In genomic region chr4:137705171-137705783, GRCh38 we compare ENCODE assay signal across 10 cellular contexts.
A peak's percentile ranks its signal among the peaks of the same experiment; 100 is the strongest.
DNase-seq lines count a peak whose midpoint lies in the region; ATAC-seq, FAIRE-seq and TF ChIP-seq lines count a peak whose summit lies in the region.
"Had no signal": no experiment of that assay in that cellular context is flagged by ENCODE, and none has a peak within 500 bp of the region (broad histone marks: within the 10 kb centered on the region; RNA-seq: fewer than 3 reads in every experiment).

No MANE protein-coding gene starts in this region.

- no peaks in the 10 kb centered on the region for H3K27me3 Mint-ChIP-seq in astrocyte (ENCODE audit: low read depth, unreplicated experiment)
- no peaks in the 10 kb centered on the region for H3K27me3 Mint-ChIP-seq in natural killer cell treated with Interleukin-12 subunit alpha and Interleukin-12 subunit beta and Interleukin-15 and Interleukin-18, amount 100 ng/mL, for 72 hours
- H3K27me3 Mint-ChIP-seq: activated naive CD4-positive, alpha-beta T cell treated with anti-CD3 and anti-CD28 coated beads, Interleukin-2, amount 10 ng/mL, durations not matched to agents 7 days and 5 days had no signal

- no peak for ATAC-seq in HG02798 (IDR thresholded peaks at IDR 0.05; ENCODE audit: poor library complexity, unreplicated experiment)
- ATAC-seq in natural killer cell treated with Interleukin-12 subunit alpha and Interleukin-12 subunit beta and Interleukin-15 and Interleukin-18, amount 100 ng/mL, for 72 hours, result no peak

- TF ChIP-seq POLR2A in stomach (IDR thresholded peaks at IDR 0.05), result no peak
- no peak for TF ChIP-seq POLR2A in testis (IDR thresholded peaks at IDR 0.05)

- no peaks in the 10 kb centered on the region for H3K36me3 Mint-ChIP-seq in astrocyte (ENCODE audit: low read depth, unreplicated experiment)
- H3K36me3 Mint-ChIP-seq in natural killer cell treated with Interleukin-12 subunit alpha and Interleukin-12 subunit beta and Interleukin-15 and Interleukin-18, amount 100 ng/mL, for 72 hours, result peaks cover 5% of the 10 kb centered on the region
- H3K36me3 Mint-ChIP-seq: activated naive CD4-positive, alpha-beta T cell treated with anti-CD3 and anti-CD28 coated beads, Interleukin-2, amount 10 ng/mL, durations not matched to agents 7 days and 5 days had no signal

- peak overlapping the region; percentile 26 for H3K4me2 ChIP-seq in astrocyte (ENCODE audit: low read length)
- no peak overlapping the region for H3K4me2 ChIP-seq in MM.1S (ENCODE audit: low read depth, low read length)

- no peak for TF ChIP-seq CTCF in astrocyte (IDR thresholded peaks at IDR 0.05; ENCODE audit: insufficient read depth, low read depth, low read length)
- TF ChIP-seq CTCF in stomach (IDR thresholded peaks at IDR 0.05), result no peak
- TF ChIP-seq CTCF in testis (IDR thresholded peaks at IDR 0.05), result no peak
- TF ChIP-seq CTCF in MM.1S (IDR thresholded peaks at IDR 0.05; ENCODE audit: low read length), result no peak

- peaks cover 6% of the 10 kb centered on the region for H3K9me3 Mint-ChIP-seq in astrocyte (ENCODE audit: unreplicated experiment)
- H3K9me3 Mint-ChIP-seq in natural killer cell treated with Interleukin-12 subunit alpha and Interleukin-12 subunit beta and Interleukin-15 and Interleukin-18, amount 100 ng/mL, for 72 hours, result peaks cover 19% of the 10 kb centered on the region

- peak overlapping the region; percentile 77 for H3K27ac Mint-ChIP-seq in astrocyte (ENCODE audit: unreplicated experiment)
- H3K27ac Mint-ChIP-seq in natural killer cell treated with Interleukin-12 subunit alpha and Interleukin-12 subunit beta and Interleukin-15 and Interleukin-18, amount 100 ng/mL, for 72 hours, result no peak overlapping the region
- H3K27ac Mint-ChIP-seq: activated naive CD4-positive, alpha-beta T cell treated with anti-CD3 and anti-CD28 coated beads, Interleukin-2, amount 10 ng/mL, durations not matched to agents 7 days and 5 days had no signal

- H2AFZ ChIP-seq in astrocyte (ENCODE audit: low read depth, low read length) (no peak overlapping the region), MM.1S (ENCODE audit: low read length) (no peak overlapping the region)

- intact Hi-C loops in stomach (cut with DNase I; ENCODE audit: low total_unique reads) (no loop called here), testis (cut with DNase I; ENCODE audit: low total_unique reads) (no loop called here)

- H4K20me1 ChIP-seq in astrocyte (ENCODE audit: insufficient read depth, low read length) (no peaks in the 10 kb centered on the region), MM.1S (ENCODE audit: insufficient read depth, low read length) (no peaks in the 10 kb centered on the region)

- H3K4me3 Mint-ChIP-seq in astrocyte (ENCODE audit: unreplicated experiment), result no peak overlapping the region
- no peak overlapping the region for H3K4me3 Mint-ChIP-seq in natural killer cell treated with Interleukin-12 subunit alpha and Interleukin-12 subunit beta and Interleukin-15 and Interleukin-18, amount 100 ng/mL, for 72 hours
- H3K4me3 Mint-ChIP-seq: activated naive CD4-positive, alpha-beta T cell treated with anti-CD3 and anti-CD28 coated beads, Interleukin-2, amount 10 ng/mL, durations not matched to agents 7 days and 5 days had no signal

- DNase-seq in HS-5 (ENCODE audit: low read depth) (peak; percentile 70), astrocyte (ENCODE audit: low read depth) (peak; percentile 81), iris pigment epithelial cell (ENCODE audit: low read depth) (peak; percentile 88), stomach (no peak), testis (no peak), MM.1S (no peak)
- no peak for DNase-seq in natural killer cell treated with Interleukin-12 subunit alpha and Interleukin-12 subunit beta and Interleukin-15 and Interleukin-18, amount 100 ng/mL, for 72 hours (ENCODE audit: low spot score)
- DNase-seq: activated naive CD4-positive, alpha-beta T cell treated with anti-CD3 and anti-CD28 coated beads, Interleukin-2, amount 10 ng/mL, durations not matched to agents 7 days and 5 days; NCI-H1417 had no signal

- FAIRE-seq in astrocyte (lab: Jason Lieb, UNC), result peak; percentile 96

- no peaks in the 10 kb centered on the region for H3K27me3 ChIP-seq in astrocyte (ENCODE audit: insufficient read depth, low read length)
- H3K27me3 ChIP-seq in stomach, result no peaks in the 10 kb centered on the region
- no peaks in the 10 kb centered on the region for H3K27me3 ChIP-seq in testis
- H3K27me3 ChIP-seq in MM.1S (replicated peaks; ENCODE audit: insufficient read depth, low read length), result no peaks in the 10 kb centered on the region

- no peaks in the 10 kb centered on the region for H3F3A ChIP-seq in MM.1S (ENCODE audit: insufficient read depth, low read length)

- no peak for TF ChIP-seq EP300 in stomach (IDR thresholded peaks at IDR 0.05)

- H3K4me1 ChIP-seq in astrocyte (ENCODE audit: insufficient read depth, low read length) (no peaks in the 10 kb centered on the region), stomach (peaks cover 0 to 22% (median 5%) of the 10 kb centered on the region in 4 donors), testis (peaks cover 9% of the 10 kb centered on the region), MM.1S (ENCODE audit: low read length) (no peaks in the 10 kb centered on the region)

- H3K27ac ChIP-seq in astrocyte (ENCODE audit: low read depth, low read length), result peak overlapping the region; percentile 22
- peak overlapping the region in 4 of 5 donors; percentile 35 to 75 (median 50) for H3K27ac ChIP-seq in stomach
- peak overlapping the region in 1 of 2 donors; percentile 7 for H3K27ac ChIP-seq in testis
- no peak overlapping the region for H3K27ac ChIP-seq in MM.1S (ENCODE audit: low read length)

- H3K9ac ChIP-seq in astrocyte (ENCODE audit: low read length) (no peak overlapping the region), MM.1S (ENCODE audit: low read length) (no peak overlapping the region)

- WGBS in stomach, 5 donors, result 22 to 63% (median 49%) methylated on average over 3 of the region's 3 CpGs
- 37 to 41% methylated on average over 3 of the region's 3 CpGs for WGBS in testis, 2 donors

- H3K79me2 ChIP-seq in astrocyte (ENCODE audit: insufficient read depth, low read length), result no peaks in the 10 kb centered on the region
- H3K79me2 ChIP-seq in MM.1S (ENCODE audit: low read length), result no peaks in the 10 kb centered on the region

- H3K4me1 Mint-ChIP-seq in astrocyte (ENCODE audit: low read depth, unreplicated experiment), result peaks cover 9% of the 10 kb centered on the region
- no peaks in the 10 kb centered on the region for H3K4me1 Mint-ChIP-seq in natural killer cell treated with Interleukin-12 subunit alpha and Interleukin-12 subunit beta and Interleukin-15 and Interleukin-18, amount 100 ng/mL, for 72 hours (ENCODE audit: low read depth in 2 of 2)
- H3K4me1 Mint-ChIP-seq: activated naive CD4-positive, alpha-beta T cell treated with anti-CD3 and anti-CD28 coated beads, Interleukin-2, amount 10 ng/mL, durations not matched to agents 7 days and 5 days had no signal

- H3K36me3 ChIP-seq in astrocyte (ENCODE audit: insufficient read depth, low read length) (no peaks in the 10 kb centered on the region), stomach (no peaks in the 10 kb centered on the region), testis (ENCODE audit: low read depth, missing control alignments) (no peaks in the 10 kb centered on the region), MM.1S (replicated peaks; ENCODE audit: insufficient read depth, low read length) (no peaks in the 10 kb centered on the region)

- no peaks in the 10 kb centered on the region for H3K9me2 ChIP-seq in MM.1S (replicated peaks; ENCODE audit: insufficient read depth, low read length)

- no peak overlapping the region for H3K4me3 ChIP-seq in astrocyte (ENCODE audit: insufficient read depth, low read depth, low read length)
- H3K4me3 ChIP-seq in stomach, result no peak overlapping the region
- no peak overlapping the region for H3K4me3 ChIP-seq in testis
- no peak overlapping the region for H3K4me3 ChIP-seq in MM.1S (ENCODE audit: low read length)

- H3K9me3 ChIP-seq in astrocyte (ENCODE audit: insufficient read depth, low read depth, low read length), result peaks cover 4% of the 10 kb centered on the region
- peaks cover 0 to 4% (median 0%) of the 10 kb centered on the region in 4 donors for H3K9me3 ChIP-seq in stomach
- H3K9me3 ChIP-seq in testis, result no peaks in the 10 kb centered on the region
- H3K9me3 ChIP-seq in MM.1S (replicated peaks; ENCODE audit: insufficient read depth, low read length), result no peaks in the 10 kb centered on the region

Comparison
In these comparisons a context has a peak if more than half of its experiments do, and no peak if none do; other contexts are left out.
1. DNase-seq: peak in HS-5 (single experiment), astrocyte (single experiment) and iris pigment epithelial cell (single experiment); none in stomach (single experiment), testis (single experiment), MM.1S (single experiment) and natural killer cell treated with Interleukin-12 subunit alpha and Interleukin-12 subunit beta and Interleukin-15 and Interleukin-18, amount 100 ng/mL, for 72 hours (single experiment).